ENCODE assay signal across 12 cellular contexts in the genomic region with DNA sequence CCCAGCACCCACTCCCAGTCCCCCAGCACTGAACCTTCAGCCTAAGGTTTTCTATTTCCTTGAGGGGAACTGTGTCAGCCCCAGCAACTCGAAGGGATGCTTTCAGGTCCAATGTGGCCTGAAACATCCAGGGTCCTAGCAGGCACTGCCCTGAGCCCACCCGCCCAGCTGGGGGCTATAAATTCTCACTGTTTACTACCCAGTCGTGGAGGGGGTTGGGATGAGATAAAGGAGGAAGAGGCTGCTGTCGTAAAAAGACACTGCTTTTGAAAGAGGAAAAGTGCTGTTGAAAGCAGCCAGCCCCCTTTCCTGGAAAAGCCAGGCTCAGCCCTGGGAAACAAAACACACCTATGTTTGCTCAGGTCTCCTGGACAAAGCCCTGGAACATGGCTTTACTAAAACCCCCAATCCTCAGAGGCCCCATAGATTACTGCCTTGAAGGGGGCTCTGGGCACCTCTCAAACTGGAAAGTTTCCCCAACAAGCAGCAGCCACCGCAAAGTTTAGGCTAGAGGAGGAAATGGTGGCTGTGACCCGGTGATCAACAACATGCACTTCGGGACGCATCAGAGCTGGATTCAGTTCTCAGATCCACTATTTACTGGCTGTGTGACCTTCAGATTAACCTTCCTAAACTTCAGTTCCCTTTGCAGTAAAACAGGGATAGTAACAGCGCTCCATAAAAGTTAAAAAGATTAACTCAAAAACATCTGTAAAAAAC. TPM values are rescaled to one million over a fixed set of nuclear protein-coding genes. Genes with fewer than 3 reads are reported as not detected.
DNase-seq lines count a peak whose midpoint lies in the region; ATAC-seq and TF ChIP-seq lines count a peak whose summit lies in the region.
"Had no signal": no experiment of that assay in that cellular context is flagged by ENCODE, and none has a peak within 500 bp of the region (broad histone marks: within the 10 kb centered on the region; RNA-seq: fewer than 3 reads in every experiment).

No MANE protein-coding gene starts in this region.

- ATAC-seq in heart left ventricle (no peak), HG03378 (IDR thresholded peaks at IDR 0.05; ENCODE audit: unreplicated experiment) (no peak), GM19463 (IDR thresholded peaks at IDR 0.05; ENCODE audit: unreplicated experiment) (no peak)

- TF ChIP-seq POLR2A in heart left ventricle (IDR thresholded peaks at IDR 0.05) (no peak), breast epithelium (IDR thresholded peaks at IDR 0.05) (no peak), uterus (IDR thresholded peaks at IDR 0.05) (no peak)

- H3K27ac ChIP-seq in cardiac muscle cell = peak overlapping the region; percentile 99
- H3K27ac ChIP-seq in heart left ventricle = peak overlapping the region in 6 of 12 donors; percentile 13 to 98 (median 66)
- H3K27ac ChIP-seq in breast epithelium = peak overlapping the region; percentile 53 to 68
- H3K27ac ChIP-seq in muscle layer of duodenum (ENCODE audit: low read length) = peak overlapping the region; percentile 67
- H3K27ac ChIP-seq in uterus = peak overlapping the region; percentile 69 to 78
- H3K27ac ChIP-seq: SJCRH30 had no signal

- 49 to 63% (median 55%) methylated on average over 8 to 9 of the region's 9 CpGs for WGBS in heart left ventricle, 4 donors

- no peaks in the 10 kb centered on the region for H3K9me3 ChIP-seq in cardiac muscle cell (ENCODE audit: low read depth)
- peaks cover 0 to 11% (median 0%) of the 10 kb centered on the region in 12 donors for H3K9me3 ChIP-seq in heart left ventricle
- H3K9me3 ChIP-seq in breast epithelium = no peaks in the 10 kb centered on the region
- H3K9me3 ChIP-seq in muscle layer of duodenum (ENCODE audit: control insufficient read depth in 1 of 2, low read length in 2 of 2) = peaks cover 0 to 3% of the 10 kb centered on the region in 2 donors
- no peaks in the 10 kb centered on the region for H3K9me3 ChIP-seq in uterus
- H3K9me3 ChIP-seq: BE2C had no signal

- no peak for DNase-seq in cardiac muscle cell (ENCODE audit: low read depth in 1 of 2, low spot score in 1 of 2)
- no peak for DNase-seq in heart left ventricle
- DNase-seq in breast epithelium (ENCODE audit: low spot score in 2 of 2) = no peak
- DNase-seq in uterus = no peak
- no peak for DNase-seq in NCI-H1105 treated with DMSO at 0.1 percent for 48 hours (lab: John Stamatoyannopoulos, UW)
- DNase-seq: BE2C, NCI-H1048, NCI-H510A treated with DMSO at 0.1 percent for 48 hours, SJCRH30 had no signal

- TF ChIP-seq CTCF in cardiac muscle cell (IDR thresholded peaks at IDR 0.05; ENCODE audit: low read depth, low read length) = no peak
- no peak for TF ChIP-seq CTCF in heart left ventricle (IDR thresholded peaks at IDR 0.05)
- no peak for TF ChIP-seq CTCF in breast epithelium (IDR thresholded peaks at IDR 0.05)
- no peak for TF ChIP-seq CTCF in uterus (IDR thresholded peaks at IDR 0.05)

- H3K27me3 ChIP-seq in cardiac muscle cell = no peaks in the 10 kb centered on the region
- H3K27me3 ChIP-seq in heart left ventricle = no peaks in the 10 kb centered on the region
- no peaks in the 10 kb centered on the region for H3K27me3 ChIP-seq in breast epithelium
- H3K27me3 ChIP-seq in muscle layer of duodenum (ENCODE audit: low read depth, low read length) = no peaks in the 10 kb centered on the region
- H3K27me3 ChIP-seq in uterus = no peaks in the 10 kb centered on the region
- H3K27me3 ChIP-seq: BE2C, SJCRH30 had no signal

- intact Hi-C loops in heart left ventricle (cut with DNase I) (no loop called here), breast epithelium (cut with DNase I; ENCODE audit: low total_unique reads) (no loop called here), uterus (cut with DNase I; ENCODE audit: low total_unique reads) (no loop called here)

- peaks cover 5% of the 10 kb centered on the region for H3K36me3 ChIP-seq in cardiac muscle cell
- peaks cover 0 to 26% (median 0%) of the 10 kb centered on the region in 9 donors for H3K36me3 ChIP-seq in heart left ventricle
- no peaks in the 10 kb centered on the region for H3K36me3 ChIP-seq in breast epithelium
- peaks cover 0 to 8% of the 10 kb centered on the region in 2 donors for H3K36me3 ChIP-seq in muscle layer of duodenum (ENCODE audit: control insufficient read depth in 1 of 2, insufficient read depth in 2 of 2, low read length in 2 of 2)
- no peaks in the 10 kb centered on the region for H3K36me3 ChIP-seq in uterus

- H3K4me3 ChIP-seq in cardiac muscle cell = no peak overlapping the region
- no peak overlapping the region for H3K4me3 ChIP-seq in heart left ventricle
- no peak overlapping the region for H3K4me3 ChIP-seq in breast epithelium
- H3K4me3 ChIP-seq in muscle layer of duodenum (ENCODE audit: low read depth in 1 of 2, low read length in 2 of 2) = no peak overlapping the region
- no peak overlapping the region for H3K4me3 ChIP-seq in uterus
- H3K4me3 ChIP-seq: SJCRH30 had no signal

- H3K4me1 ChIP-seq in cardiac muscle cell (ENCODE audit: low read depth) = peaks cover 58% of the 10 kb centered on the region
- H3K4me1 ChIP-seq in heart left ventricle = peaks cover 0 to 76% (median 45%) of the 10 kb centered on the region in 12 donors
- H3K4me1 ChIP-seq in breast epithelium = peaks cover 0 to 10% of the 10 kb centered on the region in 2 donors
- H3K4me1 ChIP-seq in muscle layer of duodenum (ENCODE audit: control insufficient read depth in 1 of 2, insufficient read depth in 2 of 2, low read length in 2 of 2) = peaks cover 2 to 74% of the 10 kb centered on the region in 2 donors
- H3K4me1 ChIP-seq in uterus = peaks cover 7 to 19% of the 10 kb centered on the region in 2 donors

RNA-seq across cellular contexts. Expression of gene ACTN1, which starts 51.0 kb away (rescaled TPM):
- total RNA-seq in cardiac muscle cell = 167 and 169 TPM in 2 replicates
- 171 and 202 TPM in 2 replicates for polyA plus RNA-seq in cardiac muscle cell
- total RNA-seq in heart left ventricle = 100 to 1,000 TPM in 6 of 9 donors, 10 to 100 TPM in 3; 63.6 to 252 (median 110) TPM
- polyA plus RNA-seq in heart left ventricle = 10 to 100 TPM; 48.4 to 88.2 TPM
- total RNA-seq in breast epithelium = 100 to 1,000 TPM in 2 of 3 donors, 10 to 100 TPM in 1; 75.0 to 295 (median 290) TPM
- total RNA-seq in uterus = 100 to 1,000 TPM; 147 to 538 (median 343) TPM
